1 cellular context compared by ENCODE assay signal in genomic region chr4:122930877-122931276, GRCh38.
TF ChIP-seq lines count a peak whose summit lies in the region.

No MANE protein-coding gene starts in this region.

TF ChIP-seq in HCT116, 20 proteins besides CTCF, POLR2A, EP300 and RAD21 (continued from another document):
- no peak for TF ChIP-seq ELF1 (IDR thresholded peaks at IDR 0.05; ENCODE audit: borderline replicate concordance, low read depth)
TF ChIP-seq in HCT116: peak in this region for 0.
